Comparison of ENCODE assay signal across 17 cellular contexts in genomic region chr12:104747956-104748355, GRCh38.
DNase-seq lines count a peak whose midpoint lies in the region; ATAC-seq and TF ChIP-seq lines count a peak whose summit lies in the region.
"Had no signal": no experiment of that assay in that cellular context is flagged by ENCODE, and none has a peak within 500 bp of the region (broad histone marks: within the 10 kb centered on the region; RNA-seq: fewer than 3 reads in every experiment).

No MANE protein-coding gene starts in this region.

- peak overlapping the region; percentile 48 for H3K4me2 ChIP-seq in GM23338
- no peak overlapping the region for H3K4me2 ChIP-seq in mesenchymal stem cell (ENCODE audit: low read length, poor library complexity, severe bottlenecking)

- no peak overlapping the region for H2BK15ac ChIP-seq in mesenchymal stem cell (ENCODE audit: low read depth, poor library complexity, severe bottlenecking)

- no peak overlapping the region for H2BK5ac ChIP-seq in mesenchymal stem cell (ENCODE audit: low read depth, low read length, poor library complexity, severe bottlenecking)

- H3K9me3 ChIP-seq in mesenchymal stem cell (ENCODE audit: control insufficient read depth, low read length) = no peaks in the 10 kb centered on the region
- H3K9me3 ChIP-seq: right lobe of liver had no signal

- WGBS in mesenchymal stem cell = 82% methylated on average over 5 of the region's 8 CpGs

- H3K79me1 ChIP-seq in mesenchymal stem cell (replicated peaks; ENCODE audit: low read length, poor library complexity, severe bottlenecking) = no peaks in the 10 kb centered on the region

- ATAC-seq in GM23338 (no peak), GM21825 (IDR thresholded peaks at IDR 0.05; ENCODE audit: unreplicated experiment) (no peak)
- ATAC-seq: right lobe of liver, SK-N-SH treated with all-trans-retinoic acid at 6 μM for 48 hours had no signal

- H2BK120ac ChIP-seq in mesenchymal stem cell (ENCODE audit: low read depth, low read length) = peak overlapping the region; percentile 43

- no peak overlapping the region for H3K4ac ChIP-seq in mesenchymal stem cell (ENCODE audit: low read depth in 1 of 2, low read length in 2 of 2)

- no peak overlapping the region for H3K4me3 ChIP-seq in GM23338
- no peak overlapping the region for H3K4me3 ChIP-seq in mesenchymal stem cell (ENCODE audit: insufficient read depth in 1 of 2, low read depth in 1 of 2, low read length in 2 of 2)
- H3K4me3 ChIP-seq: right lobe of liver had no signal

- DNase-seq in NCI-H2171 treated with DMSO at 0.1 percent for 48 hours (lab: John Stamatoyannopoulos, UW) (peak; percentile 27), NCI-H2171 (lab: John Stamatoyannopoulos, UW) (no peak), GM23338 (ENCODE audit: low spot score) (no peak), mesenchymal stem cell (no peak), dermis blood vessel endothelial cell (no peak), NCI-H2029 (lab: John Stamatoyannopoulos, UW) (no peak)
- DNase-seq in activated CD4-positive, alpha-beta T cell treated with anti-CD3 and anti-CD28 coated beads, Interleukin-2, amount 50 U/mL, for 1 hour = peak; percentile 21
- DNase-seq: 8988T; activated CD4-positive, CD25-positive, alpha-beta regulatory T cell treated with anti-CD3 and anti-CD28 coated beads, Interleukin-2, amount 50 U/mL, for 72 hours; Calu3; HCEC 1CT; left ventricle myocardium superior; NCI-H2029 treated with DMSO at 0.1 percent for 48 hours had no signal

- H3K9me2 ChIP-seq in GM23338 (ENCODE audit: insufficient read depth) = peaks cover 7% of the 10 kb centered on the region; the same call in 1 of the 2 replicates

- H3K27ac ChIP-seq in GM23338 (ENCODE audit: low read depth) (no peak overlapping the region), mesenchymal stem cell (ENCODE audit: low read length, poor library complexity, severe bottlenecking) (no peak overlapping the region)
- H3K27ac ChIP-seq: right lobe of liver had no signal

- no peak overlapping the region for H2AK5ac ChIP-seq in mesenchymal stem cell (ENCODE audit: low read length, severe bottlenecking)

- H4K8ac ChIP-seq in mesenchymal stem cell (ENCODE audit: low read length) = no peak overlapping the region

- peaks cover 8% of the 10 kb centered on the region; the same call in 1 of the 2 replicates for H3K79me2 ChIP-seq in GM23338 (replicated peaks; ENCODE audit: insufficient read depth)

- H3K9me3 Mint-ChIP-seq in GM23338 = no peaks in the 10 kb centered on the region
- H3K9me3 Mint-ChIP-seq: neural crest cell had no signal

- H2BK12ac ChIP-seq in mesenchymal stem cell (ENCODE audit: low read length in 2 of 2) = no peak overlapping the region

- no peaks in the 10 kb centered on the region for H3F3A ChIP-seq in GM23338 (replicated peaks; ENCODE audit: low read depth)

- H3K4me3 Mint-ChIP-seq in GM23338 = no peak overlapping the region
- H3K4me3 Mint-ChIP-seq: neural crest cell had no signal

- H3K36me3 ChIP-seq in GM23338 (ENCODE audit: insufficient read depth) (no peaks in the 10 kb centered on the region), mesenchymal stem cell (ENCODE audit: control insufficient read depth in 1 of 2, insufficient read depth in 2 of 2, low read depth in 1 of 2, low read length in 2 of 2) (no peaks in the 10 kb centered on the region)
- H3K36me3 ChIP-seq: right lobe of liver had no signal

- no peak overlapping the region for H3K14ac ChIP-seq in mesenchymal stem cell (ENCODE audit: low read length in 2 of 2)

- no peak overlapping the region for H3K27ac Mint-ChIP-seq in GM23338

- H3K18ac ChIP-seq in mesenchymal stem cell (ENCODE audit: low read depth in 1 of 2, low read length in 2 of 2) = no peak overlapping the region

- H4K91ac ChIP-seq in mesenchymal stem cell (ENCODE audit: low read length) = no peak overlapping the region

- H3K36me3 Mint-ChIP-seq in GM23338 (ENCODE audit: low read depth) = no peaks in the 10 kb centered on the region

- H3K9ac ChIP-seq in mesenchymal stem cell (ENCODE audit: low read length) = no peak overlapping the region

- peaks cover 43% of the 10 kb centered on the region for H3K4me1 Mint-ChIP-seq in GM23338

- no peaks in the 10 kb centered on the region for H4K20me1 ChIP-seq in GM23338 (replicated peaks; ENCODE audit: insufficient read depth)

- H2AFZ ChIP-seq in GM23338 = peak overlapping the region; percentile 84; the same call in 1 of the 2 replicates
- no peak overlapping the region for H2AFZ ChIP-seq in mesenchymal stem cell (ENCODE audit: low read depth, low read length)

- H3K27me3 ChIP-seq in GM23338 (ENCODE audit: insufficient read depth) (no peaks in the 10 kb centered on the region), mesenchymal stem cell (ENCODE audit: control insufficient read depth in 1 of 2, insufficient read depth in 1 of 2, low read length in 2 of 2) (peaks cover 0 to 18% of the 10 kb centered on the region in 2 experiments)
- H3K27me3 ChIP-seq: right lobe of liver had no signal

- H3K23ac ChIP-seq in mesenchymal stem cell (ENCODE audit: low read length in 2 of 2) = no peak overlapping the region

- no peak for TF ChIP-seq CTCF in GM23338 (conservative IDR thresholded peaks at IDR 0.05; ENCODE audit: low read depth in 2 of 2)

- H3K4me1 ChIP-seq in GM23338 (ENCODE audit: insufficient read depth) = peaks cover 48% of the 10 kb centered on the region
- H3K4me1 ChIP-seq in mesenchymal stem cell (ENCODE audit: control insufficient read depth, insufficient read depth, low read depth, low read length) = no peaks in the 10 kb centered on the region
- H3K4me1 ChIP-seq: right lobe of liver had no signal

- peaks cover 6% of the 10 kb centered on the region for H3K27me3 Mint-ChIP-seq in GM23338 (ENCODE audit: insufficient read depth, low read depth, poor library complexity)

TF ChIP-seq in GM23338, 12 proteins besides CTCF, POLR2A, EP300 and RAD21:
- TF ChIP-seq CREB1 (CRISPR knock-in tag; IDR thresholded peaks at IDR 0.05; ENCODE audit: low read depth) (no peak), ETS1 (IDR thresholded peaks at IDR 0.05) (no peak), EZH2phosphoT487 (IDR thresholded peaks at IDR 0.05; ENCODE audit: unreplicated experiment) (no peak), ZNF331 (CRISPR knock-in tag; IDR thresholded peaks at IDR 0.05; ENCODE audit: low read depth) (no peak), ZNF114 (CRISPR knock-in tag; IDR thresholded peaks at IDR 0.05) (no peak), EZH2 (IDR thresholded peaks at IDR 0.05; ENCODE audit: low read depth, unreplicated experiment) (no peak), JUNB (IDR thresholded peaks at IDR 0.05; ENCODE audit: unreplicated experiment) (no peak)

Comparison
In these comparisons a context has a peak if more than half of its experiments do, and no peak if none do; other contexts are left out.
1. DNase-seq: peak in NCI-H2171 treated with DMSO at 0.1 percent for 48 hours (single experiment) and activated CD4-positive, alpha-beta T cell treated with anti-CD3 and anti-CD28 coated beads, Interleukin-2, amount 50 U/mL, for 1 hour (single experiment); none in NCI-H2171 (single experiment), GM23338 (single experiment), mesenchymal stem cell (single experiment), dermis blood vessel endothelial cell (single experiment) and NCI-H2029 (single experiment).